8 cellular contexts compared by ENCODE assay signal in genomic region chr22:19629720-19630419, GRCh38.
DNase-seq lines count a peak whose midpoint lies in the region; ATAC-seq and TF ChIP-seq lines count a peak whose summit lies in the region.

No MANE protein-coding gene starts in this region.

- ATAC-seq in GM21528 (IDR thresholded peaks at IDR 0.05; ENCODE audit: low FRiP score, unreplicated experiment), result no peak

- TF ChIP-seq CTCF in VCaP (conservative IDR thresholded peaks at IDR 0.05) (peak; percentile 94), MCF 10A (IDR thresholded peaks at IDR 0.05; ENCODE audit: unreplicated experiment) (peak; percentile 88)

- no TSS peak for BruUV-seq in MCF 10A (replicated peaks; lab: Mats Ljungman, UMichigan)

- DNase-seq in SIG-M5 treated with dmso at 0.1 percent for 504 hours (lab: John Stamatoyannopoulos, UW; ENCODE audit: unreplicated experiment) (peak; percentile 51), SIG-M5 (lab: John Stamatoyannopoulos, UW) (no peak), NCI-H2081 (lab: John Stamatoyannopoulos, UW) (peak; percentile 76 to 88), MCF 10A (ENCODE audit: unreplicated experiment) (peak; percentile 83), iris pigment epithelial cell (ENCODE audit: low read depth) (peak; percentile 72)
- peak; percentile 90 for DNase-seq in stimulated activated CD4-positive, alpha-beta T cell treated with anti-CD3 and anti-CD28 coated beads, Interleukin-15, amount 100 ng/mL, for 24 hours

- POLR2A ChIA-PET in MCF 10A (lab: Yijun Ruan, JAX), result interaction anchor here (0.6 to 2.2 kb wide), 4 partner anchors 60 to 152 kb away, joined by 4 to 9 read pairs (median 6); partner anchors contain the start of gene CDC45

- peaks cover 11% of the 10 kb centered on the region for H3K27me3 Mint-ChIP-seq in MCF 10A (ENCODE audit: insufficient read depth, unreplicated experiment)

- peaks cover 6% of the 10 kb centered on the region for H3K4me1 Mint-ChIP-seq in MCF 10A (ENCODE audit: insufficient read depth, unreplicated experiment)

- peak overlapping the region; percentile 65; the same call in 1 of the 2 replicates for H3K27ac ChIP-seq in VCaP

- H3K4me3 Mint-ChIP-seq in MCF 10A (ENCODE audit: unreplicated experiment), result no peak overlapping the region

- intact Hi-C loops in MCF 10A (cut with micrococcal nuclease), result loop anchor here (1.0 to 5.0 kb wide), 6 partner anchors 88 to 451 kb away; partner anchors contain the start of genes HIRA, MRPL40 and SLC25A1

- CTCF ChIA-PET in MCF 10A (lab: Yijun Ruan, JAX), result interaction anchor here (0.5 to 4.5 kb wide), 49 partner anchors 11 to 547 kb away, joined by 3 to 30 read pairs (median 4); partner anchors contain the start of gene ESS2

- H3K9me3 Mint-ChIP-seq in MCF 10A (ENCODE audit: unreplicated experiment), result no peaks in the 10 kb centered on the region

- H3K36me3 Mint-ChIP-seq in MCF 10A (ENCODE audit: insufficient read depth, unreplicated experiment), result no peaks in the 10 kb centered on the region

- no peak overlapping the region for H3K27ac Mint-ChIP-seq in MCF 10A (ENCODE audit: low read depth, unreplicated experiment)
